ENCODE assay signal across 9 cellular contexts in genomic region chr19:12983561-12984142, GRCh38. TPM values are rescaled to one million over a fixed set of nuclear protein-coding genes. Genes with fewer than 3 reads are reported as not detected.
DNase-seq lines count a peak whose midpoint lies in the region; ATAC-seq and TF ChIP-seq lines count a peak whose summit lies in the region.
"Had no signal": no experiment of that assay in that cellular context is flagged by ENCODE, and none has a peak within 500 bp of the region (broad histone marks: within the 10 kb centered on the region; RNA-seq: fewer than 3 reads in every experiment).

No MANE protein-coding gene starts in this region.

- intact Hi-C loops in posterior vena cava (cut with DNase I) (loop anchor here (2.0 to 5.0 kb wide), 2 partner anchors 111 to 114 kb away; no protein-coding TSS in a partner anchor), transverse colon (cut with DNase I; ENCODE audit: low total_unique reads) (no loop called here)

- H3K9ac ChIP-seq in Karpas-422 (ENCODE audit: low read length): no peak overlapping the region

- in situ Hi-C loops in transverse colon (cut with MboI; ENCODE audit: low pct_ligation_motif_present in 1 of 4, low pct_unique_long_range_greater_than_20kb in 1 of 4, low sequenced_read_pairs in 3 of 4): loop anchor here (10.0 to 25.0 kb wide), 3 partner anchors 51 to 104 kb away; no protein-coding TSS in a partner anchor

- H4K20me1 ChIP-seq in Karpas-422 (ENCODE audit: insufficient read depth, low read depth, low read length): no peaks in the 10 kb centered on the region

- WGBS in transverse colon (ENCODE audit: low coverage in 1 of 2), 2 donors: 8 to 20% methylated on average over 1 to 49 of the region's 49 CpGs

- H3K27ac ChIP-seq in Karpas-422 (ENCODE audit: low read length) (no peak overlapping the region), cardiac muscle cell (no peak overlapping the region), transverse colon (no peak overlapping the region)

- H3K36me3 ChIP-seq in Karpas-422 (ENCODE audit: insufficient read depth, low read length) (no peaks in the 10 kb centered on the region), cardiac muscle cell (no peaks in the 10 kb centered on the region), transverse colon (no peaks in the 10 kb centered on the region)

- H3K4me3 ChIP-seq in Karpas-422 (ENCODE audit: low read length) (peak overlapping the region; percentile 51; the same call in 1 of the 2 replicates), cardiac muscle cell (peak overlapping the region; percentile 16), transverse colon (peak overlapping the region in 2 of 4 donors; percentile 15 to 39)

- H3K79me2 ChIP-seq in Karpas-422 (ENCODE audit: low read length): no peaks in the 10 kb centered on the region

- no peak for TF ChIP-seq EP300 in transverse colon (IDR thresholded peaks at IDR 0.05; ENCODE audit: low read depth)

- no peaks in the 10 kb centered on the region for H3K9me3 ChIP-seq in Karpas-422 (ENCODE audit: low read length)
- H3K9me3 ChIP-seq in cardiac muscle cell (ENCODE audit: low read depth): no peaks in the 10 kb centered on the region
- no peaks in the 10 kb centered on the region for H3K9me3 ChIP-seq in transverse colon

- DNase-seq in GM03348 (ENCODE audit: low spot score) (peak; percentile 96), Karpas-422 (peak; percentile 91), cardiac muscle cell (ENCODE audit: low read depth in 1 of 2, low spot score in 1 of 2) (peak; percentile 75 to 87), posterior vena cava (ENCODE audit: low spot score) (peak; percentile 93), transverse colon (peak; percentile 85)
- DNase-seq in activated naive CD4-positive, alpha-beta T cell treated with anti-CD3 and anti-CD28 coated beads, Interleukin-2, amount 50 U/mL, for 16 hours: peak; percentile 81

- H3K4me1 ChIP-seq in Karpas-422 (ENCODE audit: low read length): peaks cover 5% of the 10 kb centered on the region
- H3K4me1 ChIP-seq in cardiac muscle cell (ENCODE audit: low read depth): no peaks in the 10 kb centered on the region
- peaks cover 5 to 21% (median 18%) of the 10 kb centered on the region in 4 donors for H3K4me1 ChIP-seq in transverse colon

- H3K27me3 ChIP-seq in Karpas-422 (ENCODE audit: low read length) (no peaks in the 10 kb centered on the region), cardiac muscle cell (peaks cover 98% of the 10 kb centered on the region), transverse colon (no peaks in the 10 kb centered on the region)

- TF ChIP-seq CTCF in cardiac muscle cell (IDR thresholded peaks at IDR 0.05; ENCODE audit: low read depth, low read length): peak; percentile 82
- peak; percentile 94 to 99 (median 96) for TF ChIP-seq CTCF in transverse colon (IDR thresholded peaks at IDR 0.05)

- ATAC-seq in SK-N-SH treated with all-trans-retinoic acid at 6 μM for 48 hours: peak; percentile 80
- ATAC-seq in GM19397 (IDR thresholded peaks at IDR 0.05; ENCODE audit: unreplicated experiment): no peak

- H3K4me2 ChIP-seq in Karpas-422 (ENCODE audit: low read depth, low read length, poor library complexity, severe bottlenecking): peak overlapping the region; percentile 54

- no peaks in the 10 kb centered on the region for H3K9me2 ChIP-seq in Karpas-422 (replicated peaks; ENCODE audit: insufficient read depth, low read length)

- no peak overlapping the region for H2AFZ ChIP-seq in Karpas-422 (ENCODE audit: low read length)

- no peak for TF ChIP-seq POLR2A in transverse colon (IDR thresholded peaks at IDR 0.05)

TF ChIP-seq in SK-N-SH treated with all-trans-retinoic acid at 6 μM for 48 hours, 23 proteins besides CTCF, POLR2A, EP300 and RAD21:
- TF ChIP-seq ZNF8 (CRISPR knock-in tag; IDR thresholded peaks at IDR 0.05) (no peak), PPARA (CRISPR knock-in tag; IDR thresholded peaks at IDR 0.05; ENCODE audit: borderline replicate concordance) (peak; percentile 89; the same call in 1 of the 2 replicates), CREB5 (CRISPR knock-in tag; IDR thresholded peaks at IDR 0.05; ENCODE audit: low read depth) (no peak), SNAI2 (CRISPR knock-in tag; IDR thresholded peaks at IDR 0.05) (peak; percentile 98), TOX (CRISPR knock-in tag; IDR thresholded peaks at IDR 0.05; ENCODE audit: borderline replicate concordance) (no peak), ARNTL (CRISPR knock-in tag; IDR thresholded peaks at IDR 0.05; ENCODE audit: borderline replicate concordance, low read depth) (peak; percentile 67; the same call in 1 of the 2 replicates), ZNF565 (CRISPR knock-in tag; conservative IDR thresholded peaks at IDR 0.05; ENCODE audit: low read depth) (peak; percentile 95), ZC3H10 (CRISPR knock-in tag; IDR thresholded peaks at IDR 0.05) (peak; percentile 65), OSR1 (CRISPR knock-in tag; IDR thresholded peaks at IDR 0.05) (peak; percentile 54; the same call in 1 of the 2 replicates), ZNF70 (CRISPR knock-in tag; IDR thresholded peaks at IDR 0.05) (0 out of 2 replicates have a peak, but pooled peaks have one; percentile 56), BACH2 (CRISPR knock-in tag; IDR thresholded peaks at IDR 0.05; ENCODE audit: borderline replicate concordance) (peak; percentile 79; the same call in 1 of the 2 replicates), TCF4 (CRISPR knock-in tag; IDR thresholded peaks at IDR 0.05; ENCODE audit: borderline replicate concordance) (no peak), ZFP3 (CRISPR knock-in tag; IDR thresholded peaks at IDR 0.05) (peak; percentile 81; the same call in 1 of the 2 replicates), CSDC2 (CRISPR knock-in tag; IDR thresholded peaks at IDR 0.05) (peak; percentile 96), ZFP30 (CRISPR knock-in tag; IDR thresholded peaks at IDR 0.05) (0 out of 2 replicates have a peak, but pooled peaks have one; percentile 30), TSHZ2 (CRISPR knock-in tag; IDR thresholded peaks at IDR 0.05) (peak; percentile 97)

RNA-seq across cellular contexts. Expression of gene NFIX, which starts 11.6 kb away (rescaled TPM):
- total RNA-seq in Karpas-422 (2014; rRNA removed; shearing (Covaris generic); ENCODE audit: low replicate concordance): 0.04 and 0.18 TPM in 2 replicates
- total RNA-seq in cardiac muscle cell (0.46 TPM in 1 of 2 replicates, not detected in the other), posterior vena cava (100 to 1,000 TPM; 242 to 327 TPM), transverse colon (10 to 100 TPM; 25.4 to 53.1 (median 29.3) TPM)
- 0.80 TPM in 1 of 2 replicates, not detected in the other for polyA plus RNA-seq in cardiac muscle cell

RNA-seq across cellular contexts. Expression of gene DAND5, which starts 14.3 kb away (rescaled TPM):
- 0.52 TPM in 1 of 2 replicates, not detected in the other for total RNA-seq in Karpas-422 (2014; rRNA removed; shearing (Covaris generic); ENCODE audit: low replicate concordance)
- total RNA-seq in cardiac muscle cell (0.67 TPM in 1 of 2 replicates, not detected in the other), posterior vena cava (not detected), transverse colon (under 1 TPM in 2 of 4 donors, not detected in 2; 0.27 to 0.32 TPM)
- polyA plus RNA-seq in cardiac muscle cell: 0.07 and 0.09 TPM in 2 replicates
- total RNA-seq: mononuclear cell had no signal

RNA-seq across cellular contexts. Expression of gene GADD45GIP1, which starts 26.6 kb away (rescaled TPM):
- total RNA-seq in Karpas-422 (2014; rRNA removed; shearing (Covaris generic); ENCODE audit: low replicate concordance): 23.2 and 66.6 TPM in 2 replicates
- total RNA-seq in cardiac muscle cell (78.2 and 84.5 TPM in 2 replicates), posterior vena cava (10 to 100 TPM; 18.1 to 20.7 TPM), transverse colon (10 to 100 TPM; 28.6 to 55.0 (median 33.6) TPM)
- 133 and 145 TPM in 2 replicates for polyA plus RNA-seq in cardiac muscle cell

RNA-seq across cellular contexts. Expression of gene RAD23A, which starts 38.0 kb away (rescaled TPM):
- 130 and 144 TPM in 2 replicates for total RNA-seq in Karpas-422 (2014; rRNA removed; shearing (Covaris generic); ENCODE audit: low replicate concordance)
- 157 and 191 TPM in 2 replicates for total RNA-seq in cardiac muscle cell
- 182 and 225 TPM in 2 replicates for polyA plus RNA-seq in cardiac muscle cell
- total RNA-seq in posterior vena cava: 100 to 1,000 TPM in 1 of 2 donors, 10 to 100 TPM in 1; 90.9 to 124 TPM
- 10 to 100 TPM; 57.9 to 87.9 (median 75.9) TPM for total RNA-seq in transverse colon

RNA-seq across cellular contexts. Expression of gene CALR, which starts 45.2 kb away (rescaled TPM):
- total RNA-seq in Karpas-422 (2014; rRNA removed; shearing (Covaris generic); ENCODE audit: low replicate concordance): 547 and 681 TPM in 2 replicates
- 615 and 1,390 TPM in 2 replicates for total RNA-seq in cardiac muscle cell
- polyA plus RNA-seq in cardiac muscle cell: 338 and 856 TPM in 2 replicates
- total RNA-seq in posterior vena cava: 100 to 1,000 TPM; 629 to 855 TPM
- total RNA-seq in transverse colon: 100 to 1,000 TPM; 181 to 444 (median 317) TPM

Comparison
In these comparisons a context has a peak if more than half of its experiments do, and no peak if none do; other contexts are left out.
1. RNA of gene NFIX, which starts 11.6 kb away (total RNA-seq): 242 to 327 TPM in posterior vena cava and 25.4 to 53.1 TPM in transverse colon; 0.04 to 0.18 TPM in Karpas-422 and 0.46 TPM in cardiac muscle cell; every median in the first group is over 10 times any median in the second.
2. Peak in every context shown above with its lines, with median percentiles within 50 percentile points of each other: DNase-seq.